8 cellular contexts compared by ENCODE assay signal in the genomic region with DNA sequence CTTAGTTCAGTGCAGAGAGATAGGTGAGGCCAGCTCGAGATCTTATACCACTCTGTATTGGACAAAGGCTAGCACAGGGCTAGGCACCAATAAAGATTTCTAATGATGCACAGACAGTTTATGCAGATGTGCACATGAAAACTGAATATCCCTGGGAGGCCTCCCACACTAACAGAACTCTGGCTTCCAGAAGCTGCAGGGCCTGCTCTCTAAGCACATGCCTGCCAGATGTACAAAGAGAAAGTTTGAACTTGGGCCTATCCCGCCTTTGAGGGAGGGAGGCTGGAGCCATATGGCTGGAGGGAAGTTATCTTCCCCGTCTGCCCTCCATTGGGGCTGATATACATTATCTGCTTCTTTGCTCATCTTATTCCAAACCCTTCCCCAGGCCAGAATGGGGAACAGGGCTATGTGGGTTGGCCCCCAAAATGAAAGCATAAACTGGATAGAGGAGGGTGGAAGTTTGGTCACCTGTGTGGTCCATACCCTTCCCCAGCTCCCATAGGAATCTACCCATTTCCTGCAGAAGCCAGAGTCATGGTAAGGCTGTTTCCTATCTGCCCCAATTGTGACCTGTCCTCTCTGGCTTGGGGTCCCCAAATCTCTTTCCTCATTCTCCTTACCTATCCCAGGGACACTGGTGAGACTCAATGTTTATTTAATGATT. TPM values are rescaled to one million over a fixed set of nuclear protein-coding genes. Genes with fewer than 3 reads are reported as not detected.
DNase-seq lines count a peak whose midpoint lies in the region; ATAC-seq and TF ChIP-seq lines count a peak whose summit lies in the region.
"Had no signal": no experiment of that assay in that cellular context is flagged by ENCODE, and none has a peak within 500 bp of the region (broad histone marks: within the 10 kb centered on the region; RNA-seq: fewer than 3 reads in every experiment).

No MANE protein-coding gene starts in this region.

- H3K4me1 Mint-ChIP-seq in stimulated activated memory B cell treated with anti-CD40 and anti-IgM and Interleukin-4, amounts not matched to agents 10 μg/mL and 1 μg/mL and 100 μg/mL, for 72 hours = peaks cover 49% of the 10 kb centered on the region

- in situ Hi-C loops in GM13976 (cut with MboI; ENCODE audit: low sequenced_read_pairs, unreplicated experiment) = no loop called here

- no peaks in the 10 kb centered on the region for H3K27me3 ChIP-seq in SJCRH30

- H3K27me3 Mint-ChIP-seq in stimulated activated memory B cell treated with anti-CD40 and anti-IgM and Interleukin-4, amounts not matched to agents 10 μg/mL and 1 μg/mL and 100 μg/mL, for 72 hours = peaks cover 35% of the 10 kb centered on the region

- H3K27ac ChIP-seq in SJCRH30 = peak overlapping the region; percentile 7; the same call in 1 of the 2 replicates

- ATAC-seq in stimulated activated memory B cell treated with anti-CD40 and anti-IgM and Interleukin-4, amounts not matched to agents 10 μg/mL and 1 μg/mL and 100 μg/mL, for 72 hours = no peak
- ATAC-seq in GM21786 (IDR thresholded peaks at IDR 0.05; ENCODE audit: unreplicated experiment) = no peak

- no peaks in the 10 kb centered on the region for H3K9me3 ChIP-seq in SJCRH30 (replicated peaks)

- peaks cover 12% of the 10 kb centered on the region; the same call in 1 of the 2 replicates for H3K4me1 ChIP-seq in SJCRH30

- peak overlapping the region; percentile 71 for H3K4me3 Mint-ChIP-seq in stimulated activated memory B cell treated with anti-CD40 and anti-IgM and Interleukin-4, amounts not matched to agents 10 μg/mL and 1 μg/mL and 100 μg/mL, for 72 hours

- peak; percentile 17 for DNase-seq in GM13976 (ENCODE audit: low spot score)
- no peak for DNase-seq in SJCRH30
- peak; percentile 37 for DNase-seq in hepatic stellate cell (ENCODE audit: low spot score)
- DNase-seq in activated effector memory CD4-positive, alpha-beta T cell treated with Interleukin-2 at 50 U/mL for 16 hours = no peak
- DNase-seq in DMS114 treated with DMSO at 0.1 percent for 48 hours (lab: John Stamatoyannopoulos, UW; ENCODE audit: unreplicated experiment) = no peak
- DNase-seq: hippocampal formation had no signal

- peak overlapping the region; percentile 60 for H3K4me3 ChIP-seq in SJCRH30

- TF ChIP-seq CTCF in GM13976 (IDR thresholded peaks at IDR 0.05; ENCODE audit: borderline replicate concordance, control extremely low read depth, extremely low read depth, insufficient read depth, missing control alignments) = no peak

- H3K36me3 ChIP-seq in SJCRH30 = no peaks in the 10 kb centered on the region

- no peak overlapping the region for H3K27ac Mint-ChIP-seq in stimulated activated memory B cell treated with anti-CD40 and anti-IgM and Interleukin-4, amounts not matched to agents 10 μg/mL and 1 μg/mL and 100 μg/mL, for 72 hours

- H3K9me3 Mint-ChIP-seq in stimulated activated memory B cell treated with anti-CD40 and anti-IgM and Interleukin-4, amounts not matched to agents 10 μg/mL and 1 μg/mL and 100 μg/mL, for 72 hours = no peaks in the 10 kb centered on the region

- H3K36me3 Mint-ChIP-seq in stimulated activated memory B cell treated with anti-CD40 and anti-IgM and Interleukin-4, amounts not matched to agents 10 μg/mL and 1 μg/mL and 100 μg/mL, for 72 hours = no peaks in the 10 kb centered on the region

RNA-seq across cellular contexts. Expression of gene KAZALD1, which starts 3.8 kb away (rescaled TPM):
- total RNA-seq in SJCRH30 (2014; rRNA removed; shearing (Covaris generic)) = 55.7 and 58.1 TPM in 2 replicates

RNA-seq across cellular contexts. Expression of gene SFXN3, which starts 34.6 kb away (rescaled TPM):
- 14.3 and 15.3 TPM in 2 replicates for total RNA-seq in SJCRH30 (2014; rRNA removed; shearing (Covaris generic))

RNA-seq across cellular contexts. Expression of gene PDZD7, which starts 34.7 kb away (rescaled TPM):
- 0.25 and 0.89 TPM in 2 replicates for total RNA-seq in SJCRH30 (2014; rRNA removed; shearing (Covaris generic))

Comparison
In these comparisons a context has a peak if more than half of its experiments do, and no peak if none do; other contexts are left out.
1. DNase-seq: peak in GM13976 (single experiment) and hepatic stellate cell (single experiment); none in SJCRH30 (0 of 2), activated effector memory CD4-positive, alpha-beta T cell treated with Interleukin-2 at 50 U/mL for 16 hours (single experiment) and DMS114 treated with DMSO at 0.1 percent for 48 hours (single experiment).